In the genomic region with DNA sequence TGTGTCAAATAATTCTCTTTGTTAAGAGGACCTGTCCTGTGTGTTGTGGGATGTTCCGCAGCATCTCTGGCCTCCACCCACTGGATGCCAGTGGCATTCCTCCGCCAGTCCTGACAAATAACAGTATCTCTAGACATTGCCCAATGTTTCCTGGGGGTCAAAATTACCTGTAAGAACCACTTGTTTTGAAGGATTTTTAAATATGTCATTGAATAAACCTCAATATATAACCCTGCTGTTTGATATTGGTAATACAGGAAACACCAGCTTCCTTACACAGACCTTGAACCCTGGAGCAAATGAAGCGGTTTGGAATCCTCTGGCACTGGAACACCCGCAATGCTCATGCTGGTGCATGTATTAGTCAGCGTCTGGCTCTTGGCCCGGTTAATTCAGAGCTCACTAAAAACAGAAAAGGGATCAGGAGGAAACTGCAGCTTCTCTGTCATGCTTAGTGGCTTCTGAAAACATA, we compare ENCODE assay signal across 7 cellular contexts.
DNase-seq lines count a peak whose midpoint lies in the region; ATAC-seq and TF ChIP-seq lines count a peak whose summit lies in the region.

No MANE protein-coding gene starts in this region.

- no peaks in the 10 kb centered on the region for H3K27me3 ChIP-seq in prostate gland (replicated peaks; ENCODE audit: insufficient read depth)
- no peaks in the 10 kb centered on the region for H3K27me3 ChIP-seq in Caco-2 (replicated peaks; ENCODE audit: control insufficient read depth, insufficient read depth, low read length)

- H3K4me1 Mint-ChIP-seq in Caco-2 (ENCODE audit: low read depth, unreplicated experiment): peaks cover 6% of the 10 kb centered on the region

- BruUV-seq in Caco-2 (replicated peaks; lab: Mats Ljungman, UMichigan): no TSS peak

- H3K9me3 Mint-ChIP-seq in Caco-2 (ENCODE audit: unreplicated experiment): no peaks in the 10 kb centered on the region

- H3K4me3 ChIP-seq in fibroblast of mammary gland (ENCODE audit: control insufficient read depth, low read depth, low read length) (no peak overlapping the region), prostate gland (no peak overlapping the region), Caco-2 (ENCODE audit: low read depth, low read length) (no peak overlapping the region)

- intact Hi-C loops in prostate gland (cut with DNase I): no loop called here
- intact Hi-C loops in Caco-2 (cut with micrococcal nuclease; ENCODE audit: unreplicated experiment): no loop called here

- H3K27me3 Mint-ChIP-seq in Caco-2 (ENCODE audit: insufficient read depth, unreplicated experiment): no peaks in the 10 kb centered on the region

- no peak overlapping the region for H3K4me3 Mint-ChIP-seq in Caco-2 (ENCODE audit: unreplicated experiment)

- peak; percentile 38 for ATAC-seq in HG02610 (IDR thresholded peaks at IDR 0.05; ENCODE audit: unreplicated experiment)
- ATAC-seq in SK-N-SH treated with all-trans-retinoic acid at 6 μM for 48 hours: peak; percentile 82
- no peak for ATAC-seq in HG03469 (IDR thresholded peaks at IDR 0.05; ENCODE audit: unreplicated experiment)

- H3K4me1 ChIP-seq in prostate gland (replicated peaks) (no peaks in the 10 kb centered on the region), Caco-2 (no peaks in the 10 kb centered on the region)

- H3K36me3 ChIP-seq in prostate gland: no peaks in the 10 kb centered on the region
- no peaks in the 10 kb centered on the region; the same call in 1 of the 2 replicates for H3K36me3 ChIP-seq in Caco-2 (ENCODE audit: control insufficient read depth, insufficient read depth, low read length)

- no peak overlapping the region for H3K27ac Mint-ChIP-seq in Caco-2 (ENCODE audit: unreplicated experiment)

- H3K36me3 Mint-ChIP-seq in Caco-2 (ENCODE audit: insufficient read depth, unreplicated experiment): peaks cover 12% of the 10 kb centered on the region

- no peak overlapping the region for H3K27ac ChIP-seq in prostate gland

- POLR2A ChIA-PET in Caco-2 (lab: Charles Lee): no interaction called here

- 20% methylated on average over 6 of the region's 6 CpGs for WGBS in prostate gland

- no peaks in the 10 kb centered on the region for H3K9me3 ChIP-seq in prostate gland
- H3K9me3 ChIP-seq in Caco-2: no peaks in the 10 kb centered on the region

- DNase-seq in fibroblast of mammary gland (ENCODE audit: low read depth) (peak; percentile 87), prostate gland (ENCODE audit: low spot score) (peak; percentile 34), Caco-2 (no peak)
- DNase-seq in central memory CD4-positive, alpha-beta T cell: no peak

- CTCF ChIA-PET in Caco-2 (lab: Charles Lee): no interaction called here

- TF ChIP-seq CTCF in fibroblast of mammary gland (conservative IDR thresholded peaks at IDR 0.05; ENCODE audit: control insufficient read depth, insufficient read depth, low read depth, low read length) (no peak), prostate gland (IDR thresholded peaks at IDR 0.05) (no peak), Caco-2 (IDR thresholded peaks at IDR 0.05; ENCODE audit: insufficient read depth in 1 of 2, low read depth in 1 of 2, low read length in 1 of 2, severe bottlenecking in 1 of 2, unreplicated experiment in 1 of 2) (no peak)

- no peak for TF ChIP-seq POLR2A in prostate gland (IDR thresholded peaks at IDR 0.05)

TF ChIP-seq in SK-N-SH treated with all-trans-retinoic acid at 6 μM for 48 hours, 23 proteins besides CTCF, POLR2A, EP300 and RAD21:
- TF ChIP-seq ZC3H10 (CRISPR knock-in tag; IDR thresholded peaks at IDR 0.05) (no peak), GLIS3 (CRISPR knock-in tag; IDR thresholded peaks at IDR 0.05) (no peak), CSDC2 (CRISPR knock-in tag; IDR thresholded peaks at IDR 0.05) (no peak), ZFP3 (CRISPR knock-in tag; IDR thresholded peaks at IDR 0.05) (no peak), PPARA (CRISPR knock-in tag; IDR thresholded peaks at IDR 0.05; ENCODE audit: borderline replicate concordance) (no peak), ZFP30 (CRISPR knock-in tag; IDR thresholded peaks at IDR 0.05) (no peak), ZNF565 (CRISPR knock-in tag; conservative IDR thresholded peaks at IDR 0.05; ENCODE audit: low read depth) (no peak), OSR1 (CRISPR knock-in tag; IDR thresholded peaks at IDR 0.05) (no peak), ZNF8 (CRISPR knock-in tag; IDR thresholded peaks at IDR 0.05) (no peak), ESRRG (CRISPR knock-in tag; IDR thresholded peaks at IDR 0.05) (no peak)
- TF ChIP-seq, protein P1, sequence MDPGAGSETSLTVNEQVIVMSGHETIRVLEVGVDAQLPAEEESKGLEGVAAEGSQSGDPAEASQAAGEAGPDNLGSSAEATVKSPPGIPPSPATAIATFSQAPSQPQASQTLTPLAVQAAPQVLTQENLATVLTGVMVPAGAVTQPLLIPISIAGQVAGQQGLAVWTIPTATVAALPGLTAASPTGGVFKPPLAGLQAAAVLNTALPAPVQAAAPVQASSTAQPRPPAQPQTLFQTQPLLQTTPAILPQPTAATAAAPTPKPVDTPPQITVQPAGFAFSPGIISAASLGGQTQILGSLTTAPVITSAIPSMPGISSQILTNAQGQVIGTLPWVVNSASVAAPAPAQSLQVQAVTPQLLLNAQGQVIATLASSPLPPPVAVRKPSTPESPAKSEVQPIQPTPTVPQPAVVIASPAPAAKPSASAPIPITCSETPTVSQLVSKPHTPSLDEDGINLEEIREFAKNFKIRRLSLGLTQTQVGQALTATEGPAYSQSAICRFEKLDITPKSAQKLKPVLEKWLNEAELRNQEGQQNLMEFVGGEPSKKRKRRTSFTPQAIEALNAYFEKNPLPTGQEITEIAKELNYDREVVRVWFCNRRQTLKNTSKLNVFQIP (CRISPR knock-in tag; IDR thresholded peaks at IDR 0.05; ENCODE audit: borderline replicate concordance, low read depth): no peak
- TF ChIP-seq, protein P2, sequence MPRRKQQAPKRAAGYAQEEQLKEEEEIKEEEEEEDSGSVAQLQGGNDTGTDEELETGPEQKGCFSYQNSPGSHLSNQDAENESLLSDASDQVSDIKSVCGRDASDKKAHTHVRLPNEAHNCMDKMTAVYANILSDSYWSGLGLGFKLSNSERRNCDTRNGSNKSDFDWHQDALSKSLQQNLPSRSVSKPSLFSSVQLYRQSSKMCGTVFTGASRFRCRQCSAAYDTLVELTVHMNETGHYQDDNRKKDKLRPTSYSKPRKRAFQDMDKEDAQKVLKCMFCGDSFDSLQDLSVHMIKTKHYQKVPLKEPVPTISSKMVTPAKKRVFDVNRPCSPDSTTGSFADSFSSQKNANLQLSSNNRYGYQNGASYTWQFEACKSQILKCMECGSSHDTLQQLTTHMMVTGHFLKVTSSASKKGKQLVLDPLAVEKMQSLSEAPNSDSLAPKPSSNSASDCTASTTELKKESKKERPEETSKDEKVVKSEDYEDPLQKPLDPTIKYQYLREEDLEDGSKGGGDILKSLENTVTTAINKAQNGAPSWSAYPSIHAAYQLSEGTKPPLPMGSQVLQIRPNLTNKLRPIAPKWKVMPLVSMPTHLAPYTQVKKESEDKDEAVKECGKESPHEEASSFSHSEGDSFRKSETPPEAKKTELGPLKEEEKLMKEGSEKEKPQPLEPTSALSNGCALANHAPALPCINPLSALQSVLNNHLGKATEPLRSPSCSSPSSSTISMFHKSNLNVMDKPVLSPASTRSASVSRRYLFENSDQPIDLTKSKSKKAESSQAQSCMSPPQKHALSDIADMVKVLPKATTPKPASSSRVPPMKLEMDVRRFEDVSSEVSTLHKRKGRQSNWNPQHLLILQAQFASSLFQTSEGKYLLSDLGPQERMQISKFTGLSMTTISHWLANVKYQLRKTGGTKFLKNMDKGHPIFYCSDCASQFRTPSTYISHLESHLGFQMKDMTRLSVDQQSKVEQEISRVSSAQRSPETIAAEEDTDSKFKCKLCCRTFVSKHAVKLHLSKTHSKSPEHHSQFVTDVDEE (CRISPR knock-in tag; IDR thresholded peaks at IDR 0.05): no peak
- TF ChIP-seq, protein P3, sequence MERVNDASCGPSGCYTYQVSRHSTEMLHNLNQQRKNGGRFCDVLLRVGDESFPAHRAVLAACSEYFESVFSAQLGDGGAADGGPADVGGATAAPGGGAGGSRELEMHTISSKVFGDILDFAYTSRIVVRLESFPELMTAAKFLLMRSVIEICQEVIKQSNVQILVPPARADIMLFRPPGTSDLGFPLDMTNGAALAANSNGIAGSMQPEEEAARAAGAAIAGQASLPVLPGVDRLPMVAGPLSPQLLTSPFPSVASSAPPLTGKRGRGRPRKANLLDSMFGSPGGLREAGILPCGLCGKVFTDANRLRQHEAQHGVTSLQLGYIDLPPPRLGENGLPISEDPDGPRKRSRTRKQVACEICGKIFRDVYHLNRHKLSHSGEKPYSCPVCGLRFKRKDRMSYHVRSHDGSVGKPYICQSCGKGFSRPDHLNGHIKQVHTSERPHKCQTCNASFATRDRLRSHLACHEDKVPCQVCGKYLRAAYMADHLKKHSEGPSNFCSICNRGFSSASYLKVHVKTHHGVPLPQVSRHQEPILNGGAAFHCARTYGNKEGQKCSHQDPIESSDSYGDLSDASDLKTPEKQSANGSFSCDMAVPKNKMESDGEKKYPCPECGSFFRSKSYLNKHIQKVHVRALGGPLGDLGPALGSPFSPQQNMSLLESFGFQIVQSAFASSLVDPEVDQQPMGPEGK (CRISPR knock-in tag; IDR thresholded peaks at IDR 0.05; ENCODE audit: borderline replicate concordance): no peak

Comparison
In these comparisons a context has a peak if more than half of its experiments do, and no peak if none do; other contexts are left out.
1. DNase-seq: peak in fibroblast of mammary gland (single experiment) and prostate gland (single experiment); none in central memory CD4-positive, alpha-beta T cell (single experiment) and Caco-2 (0 of 2).